In the genomic region with DNA sequence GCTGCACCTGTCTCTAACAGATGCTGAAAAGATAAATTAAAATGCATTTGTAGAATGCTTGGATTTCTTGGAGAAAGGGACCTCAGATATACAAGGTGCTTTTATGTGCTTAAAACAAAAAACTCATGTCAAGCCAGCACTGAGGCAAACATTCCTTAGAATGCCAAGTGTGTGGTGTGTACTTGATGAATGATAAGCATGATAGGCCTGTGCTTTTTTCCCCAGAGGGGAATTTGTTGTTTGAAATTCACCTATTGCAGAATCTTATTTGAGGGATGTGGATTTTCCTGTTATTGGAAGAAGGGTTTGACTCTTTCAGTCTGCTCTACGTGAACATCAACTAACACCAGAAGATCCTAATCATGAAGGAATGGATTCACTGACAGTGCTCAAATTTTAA, we compare ENCODE assay signal across 27 cellular contexts.
"Had no signal": no experiment of that assay in that cellular context is flagged by ENCODE, and none has a peak within 500 bp of the region (broad histone marks: within the 10 kb centered on the region; RNA-seq: fewer than 3 reads in every experiment).

No MANE protein-coding gene starts in this region.

- H3K27ac ChIP-seq: colonic mucosa, epithelial cell of prostate, gastrocnemius medialis, heart left ventricle, hepatocyte, prostate gland, right atrium auricular region, sigmoid colon, skin epidermis, thoracic aorta, tibial nerve had no signal

- H3K4me1 ChIP-seq: colonic mucosa, gastrocnemius medialis, prostate gland, right atrium auricular region, sigmoid colon, tibial nerve had no signal

- H3K27ac Mint-ChIP-seq: dendritic cell treated with granulocyte-macrophage colony-stimulating factor and Interleukin-4, amounts not matched to agents 40 ng/mL and 50 ng/mL, for 4 days; endodermal cell; nephron; stimulated activated naive B cell treated with anti-CD40 and anti-IgM and Interleukin-4, amounts not matched to agents 10 μg/mL and 1 μg/mL and 100 μg/mL, for 72 hours; stimulated activated naive CD8-positive, alpha-beta T cell treated with anti-CD3 and anti-CD28 coated beads, Interleukin-15, Interleukin-2, amounts not matched to agents 100 ng/mL and 50 ng/mL, for 24 hours had no signal

- DNase-seq: colonic mucosa; effector CD8-positive, alpha-beta T cell; endodermal cell; foreskin fibroblast; gastrocnemius medialis; heart left ventricle; kidney; mesenchymal stem cell; midbrain; naive thymus-derived CD4-positive, alpha-beta T cell; nucleus accumbens; sigmoid colon; spleen; stimulated activated CD4-positive, alpha-beta T cell treated with anti-CD3 and anti-CD28 coated beads, Interleukin-4, amount 100 ng/mL, for 4 hours; stimulated activated naive B cell treated with anti-CD40 and anti-IgM and Interleukin-4, amounts not matched to agents 10 μg/mL and 1 μg/mL and 100 μg/mL, for 72 hours had no signal

- ATAC-seq: esophagus mucosa; gastrocnemius medialis; heart left ventricle; left lobe of liver; naive thymus-derived CD4-positive, alpha-beta T cell; stimulated activated naive B cell treated with anti-CD40 and anti-IgM and Interleukin-4, amounts not matched to agents 10 μg/mL and 1 μg/mL and 100 μg/mL, for 72 hours had no signal

- H3K9me3 ChIP-seq: colonic mucosa, gastrocnemius medialis, heart left ventricle, prostate gland, right atrium auricular region, sigmoid colon, spleen, thoracic aorta, tibial nerve had no signal

- H3K36me3 ChIP-seq: colonic mucosa had no signal

- H3K4me3 ChIP-seq: colonic mucosa, gastrocnemius medialis, heart left ventricle, hepatocyte, prostate gland, right atrium auricular region, sigmoid colon, skin epidermis, spleen, thoracic aorta, tibial nerve had no signal

- H3K4me3 Mint-ChIP-seq: dendritic cell treated with granulocyte-macrophage colony-stimulating factor and Interleukin-4, amounts not matched to agents 40 ng/mL and 50 ng/mL, for 4 days; endodermal cell; naive thymus-derived CD4-positive, alpha-beta T cell; nephron; stimulated activated naive B cell treated with anti-CD40 and anti-IgM and Interleukin-4, amounts not matched to agents 10 μg/mL and 1 μg/mL and 100 μg/mL, for 72 hours; stimulated activated naive CD8-positive, alpha-beta T cell treated with anti-CD3 and anti-CD28 coated beads, Interleukin-15, Interleukin-2, amounts not matched to agents 100 ng/mL and 50 ng/mL, for 24 hours had no signal

- H3K27me3 Mint-ChIP-seq: dendritic cell treated with granulocyte-macrophage colony-stimulating factor and Interleukin-4, amounts not matched to agents 40 ng/mL and 50 ng/mL, for 4 days; naive thymus-derived CD4-positive, alpha-beta T cell; stimulated activated naive B cell treated with anti-CD40 and anti-IgM and Interleukin-4, amounts not matched to agents 10 μg/mL and 1 μg/mL and 100 μg/mL, for 72 hours; stimulated activated naive CD8-positive, alpha-beta T cell treated with anti-CD3 and anti-CD28 coated beads, Interleukin-15, Interleukin-2, amounts not matched to agents 100 ng/mL and 50 ng/mL, for 24 hours had no signal

- H3K27me3 ChIP-seq: colonic mucosa, gastrocnemius medialis, heart left ventricle, hepatocyte, right atrium auricular region, sigmoid colon, spleen, tibial nerve had no signal

- H3K9me3 Mint-ChIP-seq: dendritic cell treated with granulocyte-macrophage colony-stimulating factor and Interleukin-4, amounts not matched to agents 40 ng/mL and 50 ng/mL, for 4 days; endodermal cell; naive thymus-derived CD4-positive, alpha-beta T cell; nephron; stimulated activated naive B cell treated with anti-CD40 and anti-IgM and Interleukin-4, amounts not matched to agents 10 μg/mL and 1 μg/mL and 100 μg/mL, for 72 hours; stimulated activated naive CD8-positive, alpha-beta T cell treated with anti-CD3 and anti-CD28 coated beads, Interleukin-15, Interleukin-2, amounts not matched to agents 100 ng/mL and 50 ng/mL, for 24 hours had no signal

- H3K4me1 Mint-ChIP-seq: endodermal cell had no signal
